Comparison of ENCODE assay signal across 10 cellular contexts in genomic region chr16:2238396-2239230, GRCh38. TPM values are rescaled to one million over a fixed set of nuclear protein-coding genes. Genes with fewer than 3 reads are reported as not detected.
DNase-seq lines count a peak whose midpoint lies in the region; TF ChIP-seq lines count a peak whose summit lies in the region.
"Had no signal": no experiment of that assay in that cellular context is flagged by ENCODE, and none has a peak within 500 bp of the region (broad histone marks: within the 10 kb centered on the region; RNA-seq: fewer than 3 reads in every experiment).

No MANE protein-coding gene starts in this region.

- H3K36me3 ChIP-seq in Karpas-422 (ENCODE audit: insufficient read depth, low read length) (peaks cover 3% of the 10 kb centered on the region), left ventricle myocardium inferior (peaks cover 58% of the 10 kb centered on the region), testis (ENCODE audit: low read depth, missing control alignments) (no peaks in the 10 kb centered on the region)

- intact Hi-C loops in left ventricle myocardium inferior (cut with micrococcal nuclease) (no loop called here), testis (cut with DNase I; ENCODE audit: low total_unique reads) (no loop called here)

- no peaks in the 10 kb centered on the region for H3K4me1 ChIP-seq in Karpas-422 (ENCODE audit: low read length)
- H3K4me1 ChIP-seq in left ventricle myocardium inferior: peaks cover 25% of the 10 kb centered on the region
- H3K4me1 ChIP-seq in testis: peaks cover 9% of the 10 kb centered on the region

- peak; percentile 31 for DNase-seq in 8988T
- peak; percentile 64 for DNase-seq in Karpas-422
- DNase-seq in left ventricle myocardium inferior: no peak
- no peak for DNase-seq in KBM-7
- DNase-seq in NCI-H2081 treated with DMSO at 0.1 percent for 48 hours (lab: John Stamatoyannopoulos, UW): no peak
- no peak for DNase-seq in testis
- DNase-seq: effector memory CD4-positive, alpha-beta T cell; EL; lower lobe of right lung; NCI-H1694 had no signal

- no peaks in the 10 kb centered on the region for H4K20me1 ChIP-seq in Karpas-422 (ENCODE audit: insufficient read depth, low read depth, low read length)

- no peaks in the 10 kb centered on the region for H3K27me3 ChIP-seq in Karpas-422 (ENCODE audit: low read length)
- peaks cover 23% of the 10 kb centered on the region for H3K27me3 ChIP-seq in left ventricle myocardium inferior (ENCODE audit: low read depth)
- no peaks in the 10 kb centered on the region for H3K27me3 ChIP-seq in testis

- no peak overlapping the region for H3K27ac ChIP-seq in Karpas-422 (ENCODE audit: low read length)
- peak overlapping the region; percentile 41 for H3K27ac ChIP-seq in left ventricle myocardium inferior (replicated peaks)
- no peak overlapping the region for H3K27ac ChIP-seq in testis
- H3K27ac ChIP-seq: lower lobe of right lung had no signal

- 82% methylated on average over 22 of the region's 22 CpGs; no CpG with 5 or more reads in 1 of the 2 donors for WGBS in testis, 2 donors

- no peak overlapping the region for H3K4me3 ChIP-seq in Karpas-422 (ENCODE audit: low read length)
- no peak overlapping the region for H3K4me3 ChIP-seq in left ventricle myocardium inferior
- no peak overlapping the region for H3K4me3 ChIP-seq in testis
- H3K4me3 ChIP-seq: lower lobe of right lung had no signal

- no peaks in the 10 kb centered on the region for H3K79me2 ChIP-seq in Karpas-422 (ENCODE audit: low read length)

- no peak for TF ChIP-seq POLR2A in testis (IDR thresholded peaks at IDR 0.05)

- no peak overlapping the region for H3K4me2 ChIP-seq in Karpas-422 (ENCODE audit: low read depth, low read length, poor library complexity, severe bottlenecking)

- no peak overlapping the region for H3K9ac ChIP-seq in Karpas-422 (ENCODE audit: low read length)

- H2AFZ ChIP-seq in Karpas-422 (ENCODE audit: low read length): no peak overlapping the region

- TF ChIP-seq CTCF in left ventricle myocardium inferior (IDR thresholded peaks at IDR 0.05; ENCODE audit: borderline replicate concordance) (no peak), testis (IDR thresholded peaks at IDR 0.05) (no peak)

- in situ Hi-C loops in KBM-7 (cut with MboI; ENCODE audit: low pct_unique_long_range_greater_than_20kb, low sequenced_read_pairs): no loop called here

- H3K9me3 ChIP-seq in Karpas-422 (ENCODE audit: low read length): no peaks in the 10 kb centered on the region
- H3K9me3 ChIP-seq in left ventricle myocardium inferior (replicated peaks): no peaks in the 10 kb centered on the region
- H3K9me3 ChIP-seq in testis: no peaks in the 10 kb centered on the region
- H3K9me3 ChIP-seq: lower lobe of right lung had no signal

- H3K9me2 ChIP-seq in Karpas-422 (replicated peaks; ENCODE audit: insufficient read depth, low read length): no peaks in the 10 kb centered on the region

RNA-seq across cellular contexts. Expression of gene DNASE1L2, which starts 2.4 kb away (rescaled TPM):
- 0.78 and 5.2 TPM in 2 replicates for total RNA-seq in Karpas-422 (2014; rRNA removed; shearing (Covaris generic); ENCODE audit: low replicate concordance)
- total RNA-seq in left ventricle myocardium inferior (0.47 TPM), testis (1 to 10 TPM; 2.5 to 3.5 TPM)
- 1.1 TPM for polyA plus RNA-seq in testis (ENCODE audit: insufficient read depth, low read depth, low replicate concordance)

RNA-seq across cellular contexts. Expression of gene ECI1, which starts 12.8 kb away (rescaled TPM):
- total RNA-seq in Karpas-422 (2014; rRNA removed; shearing (Covaris generic); ENCODE audit: low replicate concordance): 24.4 and 58.9 TPM in 2 replicates
- total RNA-seq in left ventricle myocardium inferior: 165 TPM
- total RNA-seq in testis: 10 to 100 TPM; 36.1 to 39.0 TPM
- 25.5 TPM for polyA plus RNA-seq in testis (ENCODE audit: insufficient read depth, low read depth, low replicate concordance)

RNA-seq across cellular contexts. Expression of gene E4F1, which starts 15.2 kb away (rescaled TPM):
- total RNA-seq in Karpas-422 (2014; rRNA removed; shearing (Covaris generic); ENCODE audit: low replicate concordance): 14.8 and 36.9 TPM in 2 replicates
- total RNA-seq in left ventricle myocardium inferior: 13.5 TPM
- 10 to 100 TPM; 57.4 to 69.4 TPM for total RNA-seq in testis
- polyA plus RNA-seq in testis (ENCODE audit: insufficient read depth, low read depth, low replicate concordance): 20.0 TPM

RNA-seq across cellular contexts. Expression of gene PGP, which starts 24.0 kb away (rescaled TPM):
- 26.5 and 42.1 TPM in 2 replicates for total RNA-seq in Karpas-422 (2014; rRNA removed; shearing (Covaris generic); ENCODE audit: low replicate concordance)
- total RNA-seq in left ventricle myocardium inferior: 34.1 TPM
- 100 to 1,000 TPM in 1 of 2 donors, 10 to 100 TPM in 1; 50.0 to 118 TPM for total RNA-seq in testis
- 56.3 TPM for polyA plus RNA-seq in testis (ENCODE audit: insufficient read depth, low read depth, low replicate concordance)

RNA-seq across cellular contexts. Expression of gene BRICD5, which starts 27.9 kb away (rescaled TPM):
- 3.7 and 7.9 TPM in 2 replicates for total RNA-seq in Karpas-422 (2014; rRNA removed; shearing (Covaris generic); ENCODE audit: low replicate concordance)
- total RNA-seq in left ventricle myocardium inferior: 10.9 TPM
- 10 to 100 TPM; 37.8 to 66.5 TPM for total RNA-seq in testis
- polyA plus RNA-seq in testis (ENCODE audit: insufficient read depth, low read depth, low replicate concordance): 25.1 TPM

Comparison
In these comparisons a context has a peak if more than half of its experiments do, and no peak if none do; other contexts are left out.
1. DNase-seq: peak in 8988T (single experiment) and Karpas-422 (single experiment); none in left ventricle myocardium inferior (single experiment), KBM-7 (single experiment), NCI-H2081 treated with DMSO at 0.1 percent for 48 hours (single experiment) and testis (single experiment).